In genomic region chr1:76162254-76162653, GRCh38 we compare ENCODE assay signal across 31 cellular contexts.
"Had no signal": no experiment of that assay in that cellular context is flagged by ENCODE, and none has a peak within 500 bp of the region (broad histone marks: within the 10 kb centered on the region; RNA-seq: fewer than 3 reads in every experiment).

No MANE protein-coding gene starts in this region.

- H3K4me2 ChIP-seq: PC-9, SK-N-SH had no signal

- H3K27me3 ChIP-seq: brain microvascular endothelial cell, SJSA1 had no signal

- ATAC-seq: activated naive CD8-positive, alpha-beta T cell treated with anti-CD3 and anti-CD28 coated beads, Interleukin-2, amount 50 U/mL, for 24 hours; activated T-cell treated with anti-CD3 and anti-CD28 coated beads, Interleukin-2, amount 50 U/mL, for 4 hours; K562 had no signal

- DNase-seq: activated B cell treated with CpG ODN at 0.5 μM for 24 hours; activated CD4-positive, alpha-beta memory T cell treated with anti-CD3 and anti-CD28 coated beads for 36 hours; activated CD4-positive, alpha-beta T cell treated with anti-CD3 and anti-CD28 coated beads for 4 hours; activated CD4-positive, alpha-beta T cell treated with anti-CD3 and anti-CD28 coated beads, Interleukin-2, amount 50 U/mL, for 1 hour; activated CD4-positive, CD25-positive, alpha-beta regulatory T cell treated with anti-CD3 and anti-CD28 coated beads, Interleukin-2, amount 50 U/mL, for 72 hours; activated CD8-positive, alpha-beta memory T cell treated with anti-CD3 and anti-CD28 coated beads, Interleukin-2, amount 50 U/mL, for 4 hours; activated effector memory CD4-positive, alpha-beta T cell treated with Interleukin-2 at 50 U/mL for 16 hours; activated naive CD4-positive, alpha-beta T cell treated with anti-CD3 and anti-CD28 coated beads, Interleukin-2, amount 10 ng/mL, durations not matched to agents 7 days and 5 days; activated naive CD8-positive, alpha-beta T cell treated with anti-CD3 and anti-CD28 coated beads, Interleukin-2, amount 50 U/mL, for 24 hours; activated T-cell treated with anti-CD3 and anti-CD28 coated beads for 4 hours; activated T-cell treated with anti-CD3 and anti-CD28 coated beads, Interleukin-2, amount 50 U/mL, for 4 hours; anterior cingulate cortex; brain microvascular endothelial cell; central memory CD4-positive, alpha-beta T cell; NCI-H1105; NCI-H1436; NCI-H187; NCI-H2029 treated with DMSO at 0.1 percent for 48 hours; NCI-H2107; NCI-H510A; NK-92 treated with Interleukin-12 subunit alpha and Interleukin-12 subunit beta, amount 100 ng/mL, for 24 hours; PC-9; Right ventricle myocardium superior; SK-N-SH; T-helper 2 cell; T-helper 9 cell had no signal

- H3K27me3 Mint-ChIP-seq: activated B cell treated with CpG ODN at 0.5 μM for 24 hours; activated CD4-positive, alpha-beta memory T cell treated with anti-CD3 and anti-CD28 coated beads for 36 hours; activated naive CD4-positive, alpha-beta T cell treated with anti-CD3 and anti-CD28 coated beads, Interleukin-2, amount 10 ng/mL, durations not matched to agents 7 days and 5 days; activated naive CD8-positive, alpha-beta T cell; activated naive CD8-positive, alpha-beta T cell treated with anti-CD3 and anti-CD28 coated beads, Interleukin-2, amount 50 U/mL, for 24 hours had no signal

- H3K36me3 ChIP-seq: brain microvascular endothelial cell, SJSA1 had no signal

- H2AFZ ChIP-seq: PC-9 had no signal

- H3K4me1 ChIP-seq: SJSA1 had no signal

- H3K9me3 ChIP-seq: SJSA1, SK-N-SH had no signal

- H3K4me3 ChIP-seq: K562, PC-9, SJSA1 had no signal

- H3K4me3 Mint-ChIP-seq: activated B cell treated with CpG ODN at 0.5 μM for 24 hours; activated CD4-positive, alpha-beta memory T cell treated with anti-CD3 and anti-CD28 coated beads for 36 hours; activated naive CD4-positive, alpha-beta T cell treated with anti-CD3 and anti-CD28 coated beads, Interleukin-2, amount 10 ng/mL, durations not matched to agents 7 days and 5 days; activated naive CD8-positive, alpha-beta T cell; activated naive CD8-positive, alpha-beta T cell treated with anti-CD3 and anti-CD28 coated beads, Interleukin-2, amount 50 U/mL, for 24 hours; activated T-cell treated with anti-CD3 and anti-CD28 coated beads, Interleukin-2, amount 50 U/mL, for 4 hours; activated T-helper 1 cell treated with anti-CD3 and anti-CD28 coated beads, Interleukin-12 subunit alpha, Interleukin-12 subunit beta, Interleukin-2, Interleukin-4 antibody, amounts not matched to agents 30 ng/mL and 10 ng/mL and 1 ng/mL, durations not matched to agents 14 hours and 24 hours and 36 hours had no signal

- H3K9me3 Mint-ChIP-seq: activated CD4-positive, alpha-beta memory T cell treated with anti-CD3 and anti-CD28 coated beads for 36 hours; activated naive CD8-positive, alpha-beta T cell treated with anti-CD3 and anti-CD28 coated beads, Interleukin-2, amount 50 U/mL, for 24 hours; activated T-cell treated with anti-CD3 and anti-CD28 coated beads, Interleukin-2, amount 50 U/mL, for 4 hours had no signal

- H3K27ac ChIP-seq: brain microvascular endothelial cell, PC-9, SJSA1, VCaP had no signal

- H3K9ac ChIP-seq: SK-N-SH had no signal

- H3K4me1 Mint-ChIP-seq: activated naive CD4-positive, alpha-beta T cell treated with anti-CD3 and anti-CD28 coated beads, Interleukin-2, amount 10 ng/mL, durations not matched to agents 7 days and 5 days; activated naive CD8-positive, alpha-beta T cell treated with anti-CD3 and anti-CD28 coated beads, Interleukin-2, amount 50 U/mL, for 24 hours had no signal

- H3K27ac Mint-ChIP-seq: activated B cell treated with CpG ODN at 0.5 μM for 24 hours; activated CD4-positive, alpha-beta memory T cell treated with anti-CD3 and anti-CD28 coated beads for 36 hours; activated naive CD4-positive, alpha-beta T cell treated with anti-CD3 and anti-CD28 coated beads, Interleukin-2, amount 10 ng/mL, durations not matched to agents 7 days and 5 days; activated naive CD8-positive, alpha-beta T cell; activated naive CD8-positive, alpha-beta T cell treated with anti-CD3 and anti-CD28 coated beads, Interleukin-2, amount 50 U/mL, for 24 hours; activated T-helper 1 cell treated with anti-CD3 and anti-CD28 coated beads, Interleukin-12 subunit alpha, Interleukin-12 subunit beta, Interleukin-2, Interleukin-4 antibody, amounts not matched to agents 30 ng/mL and 10 ng/mL and 1 ng/mL, durations not matched to agents 14 hours and 24 hours and 36 hours had no signal

- H3K36me3 Mint-ChIP-seq: activated CD4-positive, alpha-beta memory T cell treated with anti-CD3 and anti-CD28 coated beads for 36 hours; activated naive CD4-positive, alpha-beta T cell treated with anti-CD3 and anti-CD28 coated beads, Interleukin-2, amount 10 ng/mL, durations not matched to agents 7 days and 5 days had no signal
